ENCODE assay signal across 8 cellular contexts in genomic region chr17:77884019-77884418, GRCh38.
A peak's percentile ranks its signal among the peaks of the same experiment; 100 is the strongest.
DNase-seq lines count a peak whose midpoint lies in the region; ATAC-seq and TF ChIP-seq lines count a peak whose summit lies in the region.

No MANE protein-coding gene starts in this region.

- peaks cover 3% of the 10 kb centered on the region for H3K27me3 Mint-ChIP-seq in activated CD4-positive, alpha-beta T cell treated with anti-CD3 and anti-CD28 coated beads for 36 hours

- no peaks in the 10 kb centered on the region for H3K9me3 Mint-ChIP-seq in activated CD4-positive, alpha-beta T cell treated with anti-CD3 and anti-CD28 coated beads for 36 hours (ENCODE audit: low read depth)

- peak; percentile 47 for DNase-seq in activated CD4-positive, alpha-beta T cell treated with anti-CD3 and anti-CD28 coated beads for 36 hours
- no peak for DNase-seq in activated CD4-positive, alpha-beta T cell treated with anti-CD3 and anti-CD28 coated beads, Interleukin-2, amount 50 U/mL, for 48 hours
- DNase-seq in NCI-H446 treated with DMSO at 0.1 percent for 48 hours (lab: John Stamatoyannopoulos, UW) = peak; percentile 13
- peak; percentile 95 for DNase-seq in cerebellar cortex (ENCODE audit: low spot score)
- peak; percentile 86 for DNase-seq in occipital lobe (lab: John Stamatoyannopoulos, UW)
- no peak for DNase-seq in foreskin keratinocyte
- no peak for DNase-seq in MV-4-11 (lab: John Stamatoyannopoulos, UW)

- no peaks in the 10 kb centered on the region for H3K4me1 ChIP-seq in foreskin keratinocyte

- TF ChIP-seq CTCF in foreskin keratinocyte (conservative IDR thresholded peaks at IDR 0.05) = no peak

- H3K27ac Mint-ChIP-seq in activated CD4-positive, alpha-beta T cell treated with anti-CD3 and anti-CD28 coated beads for 36 hours = peak overlapping the region; percentile 85

- intact Hi-C loops in activated CD4-positive, alpha-beta T cell treated with anti-CD3 and anti-CD28 coated beads for 36 hours (cut with DNase I, micrococcal nuclease) = loop anchor here (2.0 to 5.0 kb wide), 3 partner anchors 75 to 237 kb away; partner anchors contain the start of gene TNRC6C (in 1 of the 2)

- H3K27ac ChIP-seq in foreskin keratinocyte = no peak overlapping the region

- POLR2A ChIA-PET in activated CD4-positive, alpha-beta T cell treated with anti-CD3 and anti-CD28 coated beads for 36 hours (lab: Charles Lee) = interaction anchor here (0.6 to 1.7 kb wide), 2 partner anchors 13 to 74 kb away, joined by 3 to 4 read pairs; partner anchors contain the start of gene TNRC6C

- H3K27me3 ChIP-seq in foreskin keratinocyte = peaks cover 47% of the 10 kb centered on the region

- no peak for ATAC-seq in activated CD4-positive, alpha-beta T cell treated with anti-CD3 and anti-CD28 coated beads for 36 hours
- no peak for ATAC-seq in foreskin keratinocyte
- ATAC-seq in GM18861 (IDR thresholded peaks at IDR 0.05; ENCODE audit: unreplicated experiment) = no peak

- H3K36me3 Mint-ChIP-seq in activated CD4-positive, alpha-beta T cell treated with anti-CD3 and anti-CD28 coated beads for 36 hours (ENCODE audit: low read depth) = no peaks in the 10 kb centered on the region

- peaks cover 82% of the 10 kb centered on the region for H3K4me1 Mint-ChIP-seq in activated CD4-positive, alpha-beta T cell treated with anti-CD3 and anti-CD28 coated beads for 36 hours

- CTCF ChIA-PET in activated CD4-positive, alpha-beta T cell treated with anti-CD3 and anti-CD28 coated beads for 36 hours (lab: Charles Lee) = interaction anchor here (1.2 to 1.3 kb wide), 2 partner anchors 9 to 11 kb away, joined by 5 to 6 read pairs; no protein-coding TSS in a partner anchor

- no peak overlapping the region for H3K4me3 Mint-ChIP-seq in activated CD4-positive, alpha-beta T cell treated with anti-CD3 and anti-CD28 coated beads for 36 hours

Comparison
In these comparisons a context has a peak if more than half of its experiments do, and no peak if none do; other contexts are left out.
1. DNase-seq: peak in activated CD4-positive, alpha-beta T cell treated with anti-CD3 and anti-CD28 coated beads for 36 hours (single experiment), NCI-H446 treated with DMSO at 0.1 percent for 48 hours (single experiment), cerebellar cortex (single experiment) and occipital lobe (single experiment); none in activated CD4-positive, alpha-beta T cell treated with anti-CD3 and anti-CD28 coated beads, Interleukin-2, amount 50 U/mL, for 48 hours (0 of 2), foreskin keratinocyte (0 of 2) and MV-4-11 (single experiment).